ENCODE assay signal across 12 cellular contexts in genomic region chr9:133372144-133372543, GRCh38. TPM values are rescaled to one million over a fixed set of nuclear protein-coding genes. Genes with fewer than 3 reads are reported as not detected.
A peak's percentile ranks its signal among the peaks of the same experiment; 100 is the strongest.
DNase-seq lines count a peak whose midpoint lies in the region; ATAC-seq lines count a peak whose summit lies in the region.
"Had no signal": no experiment of that assay in that cellular context is flagged by ENCODE, and none has a peak within 500 bp of the region (broad histone marks: within the 10 kb centered on the region; RNA-seq: fewer than 3 reads in every experiment).

No MANE protein-coding gene starts in this region.

- no peaks in the 10 kb centered on the region for H3K9me3 ChIP-seq in stomach smooth muscle (ENCODE audit: control insufficient read depth in 2 of 2, low read length in 2 of 2)

- H3K4me3 ChIP-seq in stomach smooth muscle (ENCODE audit: low read length in 2 of 2): no peak overlapping the region

- DNase-seq in activated naive CD4-positive, alpha-beta T cell treated with anti-CD3 and anti-CD28 coated beads for 36 hours: no peak
- DNase-seq in activated naive CD4-positive, alpha-beta T cell (lab: John Stamatoyannopoulos, UW): no peak
- peak; percentile 1 for DNase-seq in kidney tubule cell (ENCODE audit: low spot score)
- DNase-seq in NOMO-1 treated with DMSO at 0.1 percent for 48 hours (lab: John Stamatoyannopoulos, UW; ENCODE audit: unreplicated experiment): no peak
- DNase-seq: AML-193, GDM1, GOT3, WERI-Rb-1 had no signal

- intact Hi-C loops in activated naive CD4-positive, alpha-beta T cell treated with anti-CD3 and anti-CD28 coated beads for 36 hours (cut with micrococcal nuclease): loop anchor here (5.0 kb wide), 3 partner anchors 240 to 1020 kb away; partner anchors contain the start of genes BRD3 and SETX

- peak overlapping the region; percentile 97 for H3K27ac Mint-ChIP-seq in activated naive CD4-positive, alpha-beta T cell treated with anti-CD3 and anti-CD28 coated beads for 36 hours
- H3K27ac Mint-ChIP-seq in activated T-helper 17 cell treated with anti-CD3 and anti-CD28 coated beads, Interleukin-2, amount 50 U/mL, for 72 hours: peak overlapping the region; percentile 92

- H3K27me3 Mint-ChIP-seq in activated naive CD4-positive, alpha-beta T cell treated with anti-CD3 and anti-CD28 coated beads for 36 hours (ENCODE audit: low read depth): no peaks in the 10 kb centered on the region
- no peaks in the 10 kb centered on the region for H3K27me3 Mint-ChIP-seq in activated T-helper 17 cell treated with anti-CD3 and anti-CD28 coated beads, Interleukin-2, amount 50 U/mL, for 72 hours

- ATAC-seq in activated T-helper 17 cell treated with anti-CD3 and anti-CD28 coated beads, Interleukin-2, amount 50 U/mL, for 72 hours (replicated peaks): no peak
- ATAC-seq in HG03097 (IDR thresholded peaks at IDR 0.05; ENCODE audit: low FRiP score, unreplicated experiment): no peak
- no peak for ATAC-seq in GM19328 (IDR thresholded peaks at IDR 0.05; ENCODE audit: unreplicated experiment)

- peaks cover 64% of the 10 kb centered on the region for H3K4me1 Mint-ChIP-seq in activated naive CD4-positive, alpha-beta T cell treated with anti-CD3 and anti-CD28 coated beads for 36 hours (ENCODE audit: low read depth)
- peaks cover 38% of the 10 kb centered on the region for H3K4me1 Mint-ChIP-seq in activated T-helper 17 cell treated with anti-CD3 and anti-CD28 coated beads, Interleukin-2, amount 50 U/mL, for 72 hours

- peaks cover 12 to 18% of the 10 kb centered on the region in 2 donors for H3K36me3 ChIP-seq in stomach smooth muscle (ENCODE audit: control insufficient read depth in 2 of 2, insufficient read depth in 2 of 2, low read length in 2 of 2)

- H3K4me1 ChIP-seq in stomach smooth muscle (ENCODE audit: control insufficient read depth, insufficient read depth, low read length): peaks cover 66% of the 10 kb centered on the region

- no peak overlapping the region for H3K27ac ChIP-seq in stomach smooth muscle (ENCODE audit: low read length)
- H3K27ac ChIP-seq: WERI-Rb-1 had no signal

- H3K4me3 Mint-ChIP-seq in activated naive CD4-positive, alpha-beta T cell treated with anti-CD3 and anti-CD28 coated beads for 36 hours: peak overlapping the region; percentile 75
- H3K4me3 Mint-ChIP-seq in activated T-helper 17 cell treated with anti-CD3 and anti-CD28 coated beads, Interleukin-2, amount 50 U/mL, for 72 hours: peak overlapping the region; percentile 94

- H3K27me3 ChIP-seq in stomach smooth muscle (ENCODE audit: control insufficient read depth in 1 of 2, insufficient read depth in 2 of 2, low read length in 2 of 2): no peaks in the 10 kb centered on the region

- H3K36me3 Mint-ChIP-seq in activated naive CD4-positive, alpha-beta T cell treated with anti-CD3 and anti-CD28 coated beads for 36 hours (ENCODE audit: low read depth): peaks cover 65% of the 10 kb centered on the region
- peaks cover 81% of the 10 kb centered on the region for H3K36me3 Mint-ChIP-seq in activated T-helper 17 cell treated with anti-CD3 and anti-CD28 coated beads, Interleukin-2, amount 50 U/mL, for 72 hours (ENCODE audit: low read depth)

- no peaks in the 10 kb centered on the region for H3K9me3 Mint-ChIP-seq in activated naive CD4-positive, alpha-beta T cell treated with anti-CD3 and anti-CD28 coated beads for 36 hours
- no peaks in the 10 kb centered on the region for H3K9me3 Mint-ChIP-seq in activated T-helper 17 cell treated with anti-CD3 and anti-CD28 coated beads, Interleukin-2, amount 50 U/mL, for 72 hours

- CTCF ChIA-PET in activated naive CD4-positive, alpha-beta T cell treated with anti-CD3 and anti-CD28 coated beads for 36 hours (lab: Charles Lee): interaction anchor here (0.9 to 4.7 kb wide), 4 partner anchors 15 to 115 kb away, joined by 3 to 48 read pairs (median 10); partner anchors contain the start of genes SURF1 and SURF2

- peak overlapping the region; percentile 23 to 36 for H3K9ac ChIP-seq in stomach smooth muscle (ENCODE audit: low read length in 2 of 2)

RNA-seq across cellular contexts. Expression of gene SURF4, which starts 3.7 kb away (rescaled TPM):
- total RNA-seq in activated naive CD4-positive, alpha-beta T cell treated with anti-CD3 and anti-CD28 coated beads for 36 hours: 100 to 1,000 TPM; 299 to 302 TPM
- 100 to 1,000 TPM; 315 to 380 TPM for total RNA-seq in activated T-helper 17 cell treated with anti-CD3 and anti-CD28 coated beads, Interleukin-2, amount 50 U/mL, for 72 hours

RNA-seq across cellular contexts. Expression of gene STKLD1, which starts 4.0 kb away (rescaled TPM):
- total RNA-seq in activated naive CD4-positive, alpha-beta T cell treated with anti-CD3 and anti-CD28 coated beads for 36 hours: under 1 TPM; 0.35 to 0.41 TPM
- total RNA-seq in activated T-helper 17 cell treated with anti-CD3 and anti-CD28 coated beads, Interleukin-2, amount 50 U/mL, for 72 hours: under 1 TPM in 1 of 2 donors, not detected in 1; 0.77 TPM

RNA-seq across cellular contexts. Expression of gene SURF2, which starts 15.8 kb away (rescaled TPM):
- total RNA-seq in activated naive CD4-positive, alpha-beta T cell treated with anti-CD3 and anti-CD28 coated beads for 36 hours: 10 to 100 TPM; 15.0 to 16.2 TPM
- total RNA-seq in activated T-helper 17 cell treated with anti-CD3 and anti-CD28 coated beads, Interleukin-2, amount 50 U/mL, for 72 hours: 10 to 100 TPM in 1 of 2 donors, 1 to 10 TPM in 1; 7.0 to 17.3 TPM

RNA-seq across cellular contexts. Expression of gene SURF1, which starts 15.9 kb away (rescaled TPM):
- total RNA-seq in activated naive CD4-positive, alpha-beta T cell treated with anti-CD3 and anti-CD28 coated beads for 36 hours: 10 to 100 TPM; 24.9 to 27.8 TPM
- 10 to 100 TPM; 13.9 to 25.4 TPM for total RNA-seq in activated T-helper 17 cell treated with anti-CD3 and anti-CD28 coated beads, Interleukin-2, amount 50 U/mL, for 72 hours

RNA-seq across cellular contexts. Expression of gene RPL7A, which starts 24.1 kb away (rescaled TPM):
- 1,000 to 10,000 TPM; 3,985 to 4,111 TPM for total RNA-seq in activated naive CD4-positive, alpha-beta T cell treated with anti-CD3 and anti-CD28 coated beads for 36 hours
- total RNA-seq in activated T-helper 17 cell treated with anti-CD3 and anti-CD28 coated beads, Interleukin-2, amount 50 U/mL, for 72 hours: 1,000 to 10,000 TPM; 3,005 to 3,350 TPM
